In the genomic region with DNA sequence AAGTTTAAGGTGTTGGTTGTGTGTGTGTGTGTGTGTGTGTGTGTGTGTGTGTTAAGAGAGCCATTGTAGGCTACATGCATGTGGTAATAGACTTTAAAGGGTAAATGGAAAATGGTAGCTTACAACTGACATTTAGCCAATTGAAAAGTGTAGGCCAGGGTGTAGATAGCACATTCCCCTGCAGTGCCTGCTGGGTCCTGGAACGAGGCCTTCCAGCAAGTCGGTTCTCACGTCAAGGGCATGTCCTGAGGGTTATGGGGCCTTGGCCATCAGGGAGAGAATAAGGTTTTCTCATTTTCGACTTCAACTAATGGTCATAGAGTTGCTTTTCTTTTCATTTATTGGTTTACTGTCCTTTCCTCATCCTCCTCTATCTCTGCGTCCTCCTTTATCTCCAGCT, we compare ENCODE assay signal across 16 cellular contexts.
DNase-seq lines count a peak whose midpoint lies in the region; ATAC-seq, FAIRE-seq and TF ChIP-seq lines count a peak whose summit lies in the region.
"Had no signal": no experiment of that assay in that cellular context is flagged by ENCODE, and none has a peak within 500 bp of the region (broad histone marks: within the 10 kb centered on the region; RNA-seq: fewer than 3 reads in every experiment).

No MANE protein-coding gene starts in this region.

- H3K27ac Mint-ChIP-seq in activated naive CD4-positive, alpha-beta T cell treated with anti-CD3 and anti-CD28 coated beads, Interleukin-2, amount 50 U/mL, for 24 hours: no peak overlapping the region
- H3K27ac Mint-ChIP-seq in activated naive CD4-positive, alpha-beta T cell treated with anti-CD3 and anti-CD28 coated beads for 36 hours: no peak overlapping the region
- H3K27ac Mint-ChIP-seq in CD4-positive, alpha-beta T cell: peak overlapping the region; percentile 6
- peak overlapping the region; percentile 1 for H3K27ac Mint-ChIP-seq in central memory CD8-positive, alpha-beta T cell (ENCODE audit: low read depth)

- no peak for ATAC-seq in CD4-positive, alpha-beta T cell (ENCODE audit: poor library complexity)
- no peak for ATAC-seq in central memory CD8-positive, alpha-beta T cell (replicated peaks; ENCODE audit: extremely low read depth, poor library complexity, severe bottlenecking)
- no peak for ATAC-seq in HG03097 (IDR thresholded peaks at IDR 0.05; ENCODE audit: low FRiP score, unreplicated experiment)

- H3K4me3 ChIP-seq in OCI-LY1 (ENCODE audit: low read depth, low read length, poor library complexity, severe bottlenecking) (no peak overlapping the region), kidney (ENCODE audit: low read length in 2 of 2) (no peak overlapping the region)

- no peak overlapping the region for H2AFZ ChIP-seq in OCI-LY1 (ENCODE audit: low read length)

- H3K9me2 ChIP-seq in OCI-LY1 (ENCODE audit: low read depth, low read length): no peaks in the 10 kb centered on the region

- 0 out of 2 replicates have a peak, but pooled peaks cover 6% of the 10 kb centered on the region for H3K36me3 ChIP-seq in OCI-LY1 (ENCODE audit: insufficient read depth, low read length)
- no peaks in the 10 kb centered on the region for H3K36me3 ChIP-seq in kidney (ENCODE audit: control insufficient read depth in 1 of 2, insufficient read depth in 2 of 2, low read length in 2 of 2)
- H3K36me3 ChIP-seq: BE2C had no signal

- FAIRE-seq in kidney (lab: Jason Lieb, UNC): no peak
- FAIRE-seq: H1, RCC 7860 had no signal

- H3F3A ChIP-seq in OCI-LY1 (ENCODE audit: insufficient read depth, low read length): 0 out of 2 replicates have a peak, but pooled peaks cover 5% of the 10 kb centered on the region

- no peaks in the 10 kb centered on the region for H4K20me1 ChIP-seq in OCI-LY1 (ENCODE audit: insufficient read depth, low read length)

- peaks cover 77% of the 10 kb centered on the region for H3K4me1 ChIP-seq in OCI-LY1 (ENCODE audit: insufficient read depth, low read length, severe bottlenecking)
- H3K4me1 ChIP-seq in kidney (ENCODE audit: control insufficient read depth in 1 of 2, insufficient read depth in 1 of 2, low read depth in 1 of 2, low read length in 2 of 2): no peaks in the 10 kb centered on the region
- H3K4me1 ChIP-seq: BE2C had no signal

- no peak overlapping the region for H3K27ac ChIP-seq in CD4-positive, alpha-beta T cell (ENCODE audit: low read depth, low read length)
- H3K27ac ChIP-seq in OCI-LY1 (ENCODE audit: low read depth, low read length, poor library complexity, severe bottlenecking) (peak overlapping the region; percentile 60), kidney (ENCODE audit: low read depth in 2 of 2, low read length in 2 of 2) (no peak overlapping the region)

- H3K9ac ChIP-seq in OCI-LY1 (ENCODE audit: low read length) (no peak overlapping the region), kidney (ENCODE audit: low read length in 2 of 2) (no peak overlapping the region)

- no peaks in the 10 kb centered on the region for H3K9me3 Mint-ChIP-seq in activated naive CD4-positive, alpha-beta T cell treated with anti-CD3 and anti-CD28 coated beads, Interleukin-2, amount 50 U/mL, for 24 hours
- no peaks in the 10 kb centered on the region for H3K9me3 Mint-ChIP-seq in activated naive CD4-positive, alpha-beta T cell treated with anti-CD3 and anti-CD28 coated beads for 36 hours
- H3K9me3 Mint-ChIP-seq in CD4-positive, alpha-beta T cell: no peaks in the 10 kb centered on the region
- H3K9me3 Mint-ChIP-seq in central memory CD8-positive, alpha-beta T cell: no peaks in the 10 kb centered on the region

- H3K27me3 ChIP-seq in CD4-positive, alpha-beta T cell (ENCODE audit: control insufficient read depth, insufficient read depth, low read length): no peaks in the 10 kb centered on the region
- H3K27me3 ChIP-seq in OCI-LY1 (ENCODE audit: insufficient read depth, low read length): no peaks in the 10 kb centered on the region
- H3K27me3 ChIP-seq: BE2C had no signal

- POLR2A ChIA-PET in CD4-positive, alpha-beta T cell (lab: Charles Lee): interaction anchor here (0.7 kb wide), 1 partner anchor 238 kb away, joined by 3 read pairs; no protein-coding TSS in a partner anchor

- H3K4me2 ChIP-seq in OCI-LY1 (ENCODE audit: low read length): no peak overlapping the region

- peaks cover 4% of the 10 kb centered on the region for H3K36me3 Mint-ChIP-seq in activated naive CD4-positive, alpha-beta T cell treated with anti-CD3 and anti-CD28 coated beads, Interleukin-2, amount 50 U/mL, for 24 hours
- H3K36me3 Mint-ChIP-seq in activated naive CD4-positive, alpha-beta T cell treated with anti-CD3 and anti-CD28 coated beads for 36 hours (ENCODE audit: low read depth): no peaks in the 10 kb centered on the region
- no peaks in the 10 kb centered on the region for H3K36me3 Mint-ChIP-seq in CD4-positive, alpha-beta T cell (ENCODE audit: low read depth)
- H3K36me3 Mint-ChIP-seq in central memory CD8-positive, alpha-beta T cell (ENCODE audit: insufficient read depth): no peaks in the 10 kb centered on the region

- H3K4me1 Mint-ChIP-seq in activated naive CD4-positive, alpha-beta T cell treated with anti-CD3 and anti-CD28 coated beads, Interleukin-2, amount 50 U/mL, for 24 hours: peaks cover 85% of the 10 kb centered on the region
- H3K4me1 Mint-ChIP-seq in activated naive CD4-positive, alpha-beta T cell treated with anti-CD3 and anti-CD28 coated beads for 36 hours (ENCODE audit: low read depth): peaks cover 72% of the 10 kb centered on the region
- H3K4me1 Mint-ChIP-seq in CD4-positive, alpha-beta T cell (ENCODE audit: low read depth): peaks cover 70% of the 10 kb centered on the region
- peaks cover 44% of the 10 kb centered on the region for H3K4me1 Mint-ChIP-seq in central memory CD8-positive, alpha-beta T cell

- H3K9me3 ChIP-seq in CD4-positive, alpha-beta T cell (ENCODE audit: control insufficient read depth, low read length): no peaks in the 10 kb centered on the region
- H3K9me3 ChIP-seq in OCI-LY1 (ENCODE audit: low read length): no peaks in the 10 kb centered on the region
- no peaks in the 10 kb centered on the region for H3K9me3 ChIP-seq in kidney (ENCODE audit: control insufficient read depth in 1 of 2, low read length in 2 of 2)
- H3K9me3 ChIP-seq: BE2C had no signal

- CTCF ChIA-PET in activated naive CD4-positive, alpha-beta T cell treated with anti-CD3 and anti-CD28 coated beads for 36 hours (lab: Charles Lee): interaction anchor here (0.6 kb wide), 1 partner anchor 46 kb away, joined by 3 read pairs; no protein-coding TSS in a partner anchor
- CTCF ChIA-PET in CD4-positive, alpha-beta T cell (lab: Charles Lee): no interaction called here

- peak overlapping the region; percentile 42 for H3K4me3 Mint-ChIP-seq in activated naive CD4-positive, alpha-beta T cell treated with anti-CD3 and anti-CD28 coated beads, Interleukin-2, amount 50 U/mL, for 24 hours
- no peak overlapping the region for H3K4me3 Mint-ChIP-seq in activated naive CD4-positive, alpha-beta T cell treated with anti-CD3 and anti-CD28 coated beads for 36 hours
- no peak overlapping the region for H3K4me3 Mint-ChIP-seq in CD4-positive, alpha-beta T cell
- no peak overlapping the region for H3K4me3 Mint-ChIP-seq in central memory CD8-positive, alpha-beta T cell

- DNase-seq in activated naive CD4-positive, alpha-beta T cell treated with anti-CD3 and anti-CD28 coated beads for 36 hours: no peak
- DNase-seq in CD4-positive, alpha-beta T cell: no peak
- DNase-seq in central memory CD8-positive, alpha-beta T cell (ENCODE audit: low spot score in 2 of 2): no peak
- DNase-seq in NCI-H187 (lab: John Stamatoyannopoulos, UW) (no peak), kidney (no peak)
- DNase-seq: BE2C, EL, KG1, NCI-H1105 treated with DMSO at 0.1 percent for 48 hours, NCI-H1930, NCI-H510A had no signal

- no peak for TF ChIP-seq CTCF in CD4-positive, alpha-beta T cell (IDR thresholded peaks at IDR 0.05)
- TF ChIP-seq CTCF in OCI-LY1 (IDR thresholded peaks at IDR 0.05; ENCODE audit: low read length) (no peak), kidney (IDR thresholded peaks at IDR 0.05; ENCODE audit: borderline replicate concordance, extremely low read depth, insufficient read depth) (no peak)

- H3K27me3 Mint-ChIP-seq in activated naive CD4-positive, alpha-beta T cell treated with anti-CD3 and anti-CD28 coated beads, Interleukin-2, amount 50 U/mL, for 24 hours: no peaks in the 10 kb centered on the region
- H3K27me3 Mint-ChIP-seq in activated naive CD4-positive, alpha-beta T cell treated with anti-CD3 and anti-CD28 coated beads for 36 hours (ENCODE audit: low read depth): no peaks in the 10 kb centered on the region
- no peaks in the 10 kb centered on the region for H3K27me3 Mint-ChIP-seq in CD4-positive, alpha-beta T cell
- no peaks in the 10 kb centered on the region for H3K27me3 Mint-ChIP-seq in central memory CD8-positive, alpha-beta T cell

- peaks cover 27% of the 10 kb centered on the region for H3K79me2 ChIP-seq in OCI-LY1 (ENCODE audit: insufficient read depth, low read length)

- intact Hi-C loops in activated naive CD4-positive, alpha-beta T cell treated with anti-CD3 and anti-CD28 coated beads for 36 hours (cut with micrococcal nuclease): loop anchor here (5.0 kb wide), 3 partner anchors 38 to 283 kb away; no protein-coding TSS in a partner anchor
- intact Hi-C loops in CD4-positive, alpha-beta T cell (cut with DNase I, micrococcal nuclease): loop anchor here (10.0 kb wide), 2 partner anchors 55 to 95 kb away; no protein-coding TSS in a partner anchor
- intact Hi-C loops in kidney (cut with DNase I): no loop called here

Comparison
In these comparisons a context has a peak if more than half of its experiments do, and no peak if none do; other contexts are left out.
1. H3K27ac Mint-ChIP-seq: peak in CD4-positive, alpha-beta T cell (single experiment) and central memory CD8-positive, alpha-beta T cell (single experiment); none in activated naive CD4-positive, alpha-beta T cell treated with anti-CD3 and anti-CD28 coated beads, Interleukin-2, amount 50 U/mL, for 24 hours (single experiment) and activated naive CD4-positive, alpha-beta T cell treated with anti-CD3 and anti-CD28 coated beads for 36 hours (single experiment).